8 cellular contexts compared by ENCODE assay signal in genomic region chr12:91811481-91812287, GRCh38.
A peak's percentile ranks its signal among the peaks of the same experiment; 100 is the strongest.
DNase-seq lines count a peak whose midpoint lies in the region; ATAC-seq and TF ChIP-seq lines count a peak whose summit lies in the region.

No MANE protein-coding gene starts in this region.

- ATAC-seq in GM18520 (IDR thresholded peaks at IDR 0.05; ENCODE audit: unreplicated experiment) (peak; percentile 59), HG03457 (IDR thresholded peaks at IDR 0.05; ENCODE audit: unreplicated experiment) (peak; percentile 63), gastroesophageal sphincter (peak; percentile 67)

- no peak for DNase-seq in AG09309 (ENCODE audit: low read depth)
- DNase-seq in SHP77 (lab: John Stamatoyannopoulos, UW), result peak; percentile 19 to 35
- DNase-seq in activated gamma-delta T cell treated with anti-CD3 and anti-CD28 coated beads, Interleukin-2, amount 50 U/mL, for 16 hours (ENCODE audit: low read depth), result peak; percentile 68
- DNase-seq in ovary, result peak; percentile 62 to 84 (median 78)
- DNase-seq in tibial artery, result peak; percentile 80 to 83

- H3K36me3 ChIP-seq in gastroesophageal sphincter, result no peaks in the 10 kb centered on the region
- no peaks in the 10 kb centered on the region for H3K36me3 ChIP-seq in ovary
- H3K36me3 ChIP-seq in tibial artery, result no peaks in the 10 kb centered on the region

- H3K4me3 ChIP-seq in AG09309 (ENCODE audit: control insufficient read depth, low read depth, low read length), result no peak overlapping the region
- no peak overlapping the region for H3K4me3 ChIP-seq in gastroesophageal sphincter
- no peak overlapping the region for H3K4me3 ChIP-seq in ovary
- H3K4me3 ChIP-seq in tibial artery, result no peak overlapping the region

- H3K9me3 ChIP-seq in gastroesophageal sphincter, result peaks cover 0 to 15% (median 0%) of the 10 kb centered on the region in 3 donors
- no peaks in the 10 kb centered on the region for H3K9me3 ChIP-seq in ovary
- H3K9me3 ChIP-seq in tibial artery, result peaks cover 0 to 4% (median 3%) of the 10 kb centered on the region in 3 donors

- no peak overlapping the region for H3K27ac ChIP-seq in gastroesophageal sphincter
- H3K27ac ChIP-seq in ovary, result no peak overlapping the region
- no peak overlapping the region for H3K27ac ChIP-seq in tibial artery

- H3K27me3 ChIP-seq in gastroesophageal sphincter (no peaks in the 10 kb centered on the region), ovary (no peaks in the 10 kb centered on the region), tibial artery (no peaks in the 10 kb centered on the region)

- H3K4me1 ChIP-seq in gastroesophageal sphincter, result no peaks in the 10 kb centered on the region
- H3K4me1 ChIP-seq in ovary (ENCODE audit: insufficient read depth), result no peaks in the 10 kb centered on the region
- H3K4me1 ChIP-seq in tibial artery, result no peaks in the 10 kb centered on the region

- no peak for TF ChIP-seq POLR2A in gastroesophageal sphincter (IDR thresholded peaks at IDR 0.05)
- no peak for TF ChIP-seq POLR2A in ovary (IDR thresholded peaks at IDR 0.05)

- 38 to 40% methylated on average over 5 of the region's 5 CpGs for WGBS in gastroesophageal sphincter (ENCODE audit: low coverage in 1 of 2), 2 donors
- WGBS in ovary, 3 donors, result 45 to 49% (median 48%) methylated on average over 5 of the region's 5 CpGs

- TF ChIP-seq CTCF in AG09309 (IDR thresholded peaks at IDR 0.05; ENCODE audit: control insufficient read depth, insufficient read depth, low read depth, low read length, missing control alignments) (peak; percentile 78), gastroesophageal sphincter (IDR thresholded peaks at IDR 0.05) (peak; percentile 79 to 85 (median 84)), ovary (IDR thresholded peaks at IDR 0.05) (peak in 2 of 3 donors; percentile 68 to 76), tibial artery (IDR thresholded peaks at IDR 0.05) (peak; percentile 79 to 81)

- TF ChIP-seq EP300 in gastroesophageal sphincter (IDR thresholded peaks at IDR 0.05) (no peak), ovary (IDR thresholded peaks at IDR 0.05) (no peak)

- intact Hi-C loops in ovary (cut with DNase I) (loop anchor here in 2 of 4 donors (5.0 to 10.0 kb wide), 2 partner anchors 333 to 761 kb away; partner anchors contain the start of gene BTG1 (in 2 of the 2)), tibial artery (cut with DNase I; ENCODE audit: low total_unique reads) (loop anchor here (5.0 to 10.0 kb wide), 2 partner anchors 333 to 756 kb away; partner anchors contain the start of gene BTG1)
